9 cellular contexts compared by ENCODE assay signal in genomic region chr11:73478737-73479347, GRCh38.
A peak's percentile ranks its signal among the peaks of the same experiment; 100 is the strongest.
DNase-seq lines count a peak whose midpoint lies in the region; ATAC-seq, FAIRE-seq and TF ChIP-seq lines count a peak whose summit lies in the region.
"Had no signal": no experiment of that assay in that cellular context is flagged by ENCODE, and none has a peak within 500 bp of the region (broad histone marks: within the 10 kb centered on the region; RNA-seq: fewer than 3 reads in every experiment).

No MANE protein-coding gene starts in this region.

- TF ChIP-seq POLR2A in endothelial cell of umbilical vein (IDR thresholded peaks at IDR 0.05; ENCODE audit: low read depth, low read length), result no peak
- TF ChIP-seq POLR2A in prostate gland (IDR thresholded peaks at IDR 0.05), result no peak

- peaks cover 8% of the 10 kb centered on the region for H3K9me3 Mint-ChIP-seq in activated CD4-positive, alpha-beta T cell treated with anti-CD3 and anti-CD28 coated beads for 36 hours (ENCODE audit: low read depth)

- no peak overlapping the region for H3K4me2 ChIP-seq in endothelial cell of umbilical vein (ENCODE audit: insufficient read depth, low read length)

- no peaks in the 10 kb centered on the region for H3K4me1 ChIP-seq in endothelial cell of umbilical vein (ENCODE audit: control insufficient read depth, extremely low read depth, insufficient read depth, low read length)
- H3K4me1 ChIP-seq in prostate gland (replicated peaks), result no peaks in the 10 kb centered on the region

- no peaks in the 10 kb centered on the region for H3K27me3 Mint-ChIP-seq in activated CD4-positive, alpha-beta T cell treated with anti-CD3 and anti-CD28 coated beads for 36 hours
- H3K27me3 Mint-ChIP-seq: activated naive CD8-positive, alpha-beta T cell had no signal

- no peaks in the 10 kb centered on the region for H3K79me2 ChIP-seq in endothelial cell of umbilical vein (ENCODE audit: control insufficient read depth, insufficient read depth, low read length)

- DNase-seq in activated CD4-positive, alpha-beta T cell treated with anti-CD3 and anti-CD28 coated beads for 36 hours, result peak; percentile 9
- no peak for DNase-seq in activated CD4-positive, alpha-beta T cell treated with anti-CD3 and anti-CD28 coated beads for 4 hours
- DNase-seq in NCI-H446 treated with DMSO at 0.1 percent for 48 hours (lab: John Stamatoyannopoulos, UW) (peak; percentile 15), endothelial cell of umbilical vein (ENCODE audit: low read depth, low spot score) (peak; percentile 59), prostate gland (ENCODE audit: low spot score) (no peak), NCI-H187 (lab: John Stamatoyannopoulos, UW) (no peak), inferior parietal cortex (ENCODE audit: extremely low spot score) (no peak)
- no peak for DNase-seq in stimulated activated naive CD8-positive, alpha-beta T cell treated with anti-CD3 and anti-CD28 coated beads, Interleukin-15, Interleukin-2, amounts not matched to agents 100 U/mL and 50 U/mL, for 24 hours

- peaks cover 3% of the 10 kb centered on the region for H3K4me1 Mint-ChIP-seq in activated CD4-positive, alpha-beta T cell treated with anti-CD3 and anti-CD28 coated beads for 36 hours

- H3K27ac Mint-ChIP-seq in activated CD4-positive, alpha-beta T cell treated with anti-CD3 and anti-CD28 coated beads for 36 hours, result no peak overlapping the region
- H3K27ac Mint-ChIP-seq: activated naive CD8-positive, alpha-beta T cell had no signal

- H3K9me3 ChIP-seq in endothelial cell of umbilical vein (replicated peaks; ENCODE audit: control insufficient read depth, insufficient read depth, low read length), result no peaks in the 10 kb centered on the region
- H3K9me3 ChIP-seq in prostate gland, result no peaks in the 10 kb centered on the region

- no peak overlapping the region for H3K27ac ChIP-seq in endothelial cell of umbilical vein (ENCODE audit: insufficient read depth, low read depth, low read length)
- H3K27ac ChIP-seq in prostate gland, result no peak overlapping the region

- intact Hi-C loops in activated CD4-positive, alpha-beta T cell treated with anti-CD3 and anti-CD28 coated beads for 36 hours (cut with DNase I, micrococcal nuclease), result no loop called here
- intact Hi-C loops in endothelial cell of umbilical vein (cut with micrococcal nuclease) (loop anchor here (1.0 to 2.0 kb wide), 3 partner anchors 120 to 182 kb away; partner anchors contain the start of gene FAM168A), prostate gland (cut with DNase I) (no loop called here)

- H3K4me3 Mint-ChIP-seq in activated CD4-positive, alpha-beta T cell treated with anti-CD3 and anti-CD28 coated beads for 36 hours, result no peak overlapping the region
- H3K4me3 Mint-ChIP-seq: activated naive CD8-positive, alpha-beta T cell had no signal

- H3K27me3 ChIP-seq in endothelial cell of umbilical vein (ENCODE audit: control insufficient read depth in 2 of 2, insufficient read depth in 2 of 2, low read length in 2 of 2), result no peaks in the 10 kb centered on the region
- no peaks in the 10 kb centered on the region for H3K27me3 ChIP-seq in prostate gland (replicated peaks; ENCODE audit: insufficient read depth)

- no peaks in the 10 kb centered on the region for H3K36me3 ChIP-seq in endothelial cell of umbilical vein (ENCODE audit: control insufficient read depth in 2 of 2, extremely low read depth in 1 of 2, insufficient read depth in 2 of 2, low read length in 2 of 2)
- no peaks in the 10 kb centered on the region for H3K36me3 ChIP-seq in prostate gland

- CTCF ChIA-PET in activated CD4-positive, alpha-beta T cell treated with anti-CD3 and anti-CD28 coated beads for 36 hours (lab: Charles Lee), result interaction anchor here (0.6 to 2.5 kb wide), 10 partner anchors 9 to 183 kb away, joined by 3 to 12 read pairs (median 4); no protein-coding TSS in a partner anchor
- CTCF ChIA-PET in endothelial cell of umbilical vein (lab: Charles Lee), result interaction anchor here (0.6 to 3.9 kb wide), 54 partner anchors 9 to 452 kb away, joined by 3 to 86 read pairs (median 5); partner anchors contain the start of genes FAM168A and PLEKHB1

- peaks cover 5% of the 10 kb centered on the region for H3K36me3 Mint-ChIP-seq in activated CD4-positive, alpha-beta T cell treated with anti-CD3 and anti-CD28 coated beads for 36 hours (ENCODE audit: low read depth)

- no peaks in the 10 kb centered on the region for H3K9me1 ChIP-seq in endothelial cell of umbilical vein (replicated peaks; ENCODE audit: control insufficient read depth, extremely low read depth, insufficient read depth, low read length)

- POLR2A ChIA-PET in activated CD4-positive, alpha-beta T cell treated with anti-CD3 and anti-CD28 coated beads for 36 hours (lab: Charles Lee), result interaction anchor here (0.6 kb wide), 1 partner anchor 20 kb away, joined by 3 read pairs; no protein-coding TSS in a partner anchor
- POLR2A ChIA-PET in endothelial cell of umbilical vein (lab: Charles Lee), result interaction anchor here (1.0 kb wide), 1 partner anchor 182 kb away, joined by 3 read pairs; no protein-coding TSS in a partner anchor

- H3K4me3 ChIP-seq in endothelial cell of umbilical vein (replicated peaks in 1 of 3; ENCODE audit: insufficient read depth in 1 of 3, low read depth in 1 of 3, low read length in 3 of 3), result no peak overlapping the region
- H3K4me3 ChIP-seq in prostate gland, result no peak overlapping the region

- WGBS in prostate gland, result 77% methylated on average over 1 of the region's 1 CpG

- no TSS peak for BruUV-seq in endothelial cell of umbilical vein (replicated peaks; lab: Mats Ljungman, UMichigan)

- H4K20me1 ChIP-seq in endothelial cell of umbilical vein (replicated peaks; ENCODE audit: control insufficient read depth, extremely low read depth, insufficient read depth, low read length), result no peaks in the 10 kb centered on the region

- no peak overlapping the region for H2AFZ ChIP-seq in endothelial cell of umbilical vein (ENCODE audit: low read depth, low read length)

- peak; percentile 79 to 87 for TF ChIP-seq CTCF in endothelial cell of umbilical vein (IDR thresholded peaks at IDR 0.05; ENCODE audit: extremely low read depth in 1 of 2, insufficient read depth in 1 of 2, low read depth in 1 of 2, low read length in 2 of 2)
- TF ChIP-seq CTCF in prostate gland (IDR thresholded peaks at IDR 0.05), result peak in 3 of 4 experiments; percentile 21 to 43 (median 24)

- dilution Hi-C loops in endothelial cell of umbilical vein (cut with MboI; ENCODE audit: extremely low pct_ligation_motif_present, low sequenced_read_pairs), result no loop called here

- no peak for ATAC-seq in activated CD4-positive, alpha-beta T cell treated with anti-CD3 and anti-CD28 coated beads for 36 hours
- no peak for ATAC-seq in stimulated activated naive CD8-positive, alpha-beta T cell treated with anti-CD3 and anti-CD28 coated beads, Interleukin-15, Interleukin-2, amounts not matched to agents 100 U/mL and 50 U/mL, for 24 hours

- FAIRE-seq in endothelial cell of umbilical vein (lab: Jason Lieb, UNC), result peak; percentile 67

- H3K9ac ChIP-seq in endothelial cell of umbilical vein (replicated peaks; ENCODE audit: extremely low read depth, insufficient read depth, low read length), result no peak overlapping the region

TF ChIP-seq in endothelial cell of umbilical vein, 7 proteins besides CTCF, POLR2A, EP300 and RAD21:
- TF ChIP-seq JUN (IDR thresholded peaks at IDR 0.05; ENCODE audit: borderline replicate concordance, insufficient read depth, insufficient read length, low read depth) (no peak), EZH2 (IDR thresholded peaks at IDR 0.05; ENCODE audit: borderline replicate concordance, low read depth, low read length, severe bottlenecking) (no peak), POLR2AphosphoS5 (IDR thresholded peaks at IDR 0.05; ENCODE audit: insufficient read depth, low read depth, low read length) (no peak), MYC (IDR thresholded peaks at IDR 0.05; ENCODE audit: low read depth, low read length) (no peak), GATA2 (IDR thresholded peaks at IDR 0.05; ENCODE audit: insufficient read depth, insufficient read length, low read depth, low read length) (no peak), FOS (IDR thresholded peaks at IDR 0.05; ENCODE audit: borderline replicate concordance, insufficient read depth, low read length) (no peak)
- TF ChIP-seq, protein P1, sequence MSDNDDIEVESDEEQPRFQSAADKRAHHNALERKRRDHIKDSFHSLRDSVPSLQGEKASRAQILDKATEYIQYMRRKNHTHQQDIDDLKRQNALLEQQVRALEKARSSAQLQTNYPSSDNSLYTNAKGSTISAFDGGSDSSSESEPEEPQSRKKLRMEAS (IDR thresholded peaks at IDR 0.05; ENCODE audit: insufficient read depth, insufficient read length), result no peak

Comparison
In these comparisons a context has a peak if more than half of its experiments do, and no peak if none do; other contexts are left out.
1. DNase-seq: peak in activated CD4-positive, alpha-beta T cell treated with anti-CD3 and anti-CD28 coated beads for 36 hours (single experiment), NCI-H446 treated with DMSO at 0.1 percent for 48 hours (single experiment) and endothelial cell of umbilical vein (single experiment); none in activated CD4-positive, alpha-beta T cell treated with anti-CD3 and anti-CD28 coated beads for 4 hours (0 of 2), prostate gland (single experiment), NCI-H187 (0 of 2), inferior parietal cortex (single experiment) and stimulated activated naive CD8-positive, alpha-beta T cell treated with anti-CD3 and anti-CD28 coated beads, Interleukin-15, Interleukin-2, amounts not matched to agents 100 U/mL and 50 U/mL, for 24 hours (single experiment).